In the genomic region with DNA sequence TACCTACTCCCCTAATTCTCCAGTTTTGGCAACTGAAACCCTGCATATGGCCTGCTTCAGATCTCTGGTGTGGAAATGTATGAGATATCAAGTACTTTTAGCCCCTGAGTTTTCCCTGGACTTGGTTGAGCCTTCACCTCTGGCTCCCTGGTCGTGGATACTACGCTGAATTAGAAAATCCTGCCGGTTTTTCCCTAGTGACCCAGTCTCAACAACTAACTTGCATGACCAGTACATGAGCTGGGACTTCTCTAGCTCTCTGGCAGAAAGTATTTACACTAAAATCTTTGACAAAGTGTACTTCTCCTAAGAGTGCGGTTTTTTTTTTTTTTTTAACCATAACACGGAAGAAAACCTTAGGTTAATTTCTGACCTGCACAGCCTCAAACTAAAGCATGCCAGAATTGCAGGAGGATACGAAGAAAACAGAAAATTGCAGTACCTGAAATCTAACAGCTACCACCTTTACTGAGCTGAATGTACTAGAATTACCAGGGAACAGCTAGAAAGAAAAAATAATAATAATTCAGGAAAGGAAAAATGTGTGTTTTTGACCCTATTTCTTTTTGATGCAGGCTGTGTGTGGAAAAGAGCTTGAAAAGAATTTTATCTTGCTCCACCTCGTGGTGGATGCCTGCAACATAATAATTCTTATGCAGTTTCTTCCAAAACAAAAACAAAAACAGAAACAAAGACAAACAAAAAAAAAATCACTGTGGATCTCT, we compare ENCODE assay signal across 8 cellular contexts.
A peak's percentile ranks its signal among the peaks of the same experiment; 100 is the strongest.
DNase-seq lines count a peak whose midpoint lies in the region; ATAC-seq and TF ChIP-seq lines count a peak whose summit lies in the region.

No MANE protein-coding gene starts in this region.

- TF ChIP-seq POLR2A in prostate gland (IDR thresholded peaks at IDR 0.05): no peak
- no peak for TF ChIP-seq POLR2A in GM18505 (IDR thresholded peaks at IDR 0.05; ENCODE audit: borderline replicate concordance, extremely low read depth, insufficient read depth, insufficient read length)

- ATAC-seq in GM18505 (IDR thresholded peaks at IDR 0.05; ENCODE audit: unreplicated experiment): no peak

- no peaks in the 10 kb centered on the region for H3K9me3 ChIP-seq in prostate gland

- peak; percentile 2 to 4 for DNase-seq in SHP77 (lab: John Stamatoyannopoulos, UW)
- DNase-seq in SHP77 treated with DMSO at 0.1 percent for 48 hours (lab: John Stamatoyannopoulos, UW): no peak
- peak; percentile 33 for DNase-seq in NCI-H774 (lab: John Stamatoyannopoulos, UW)
- no peak for DNase-seq in epithelial cell of proximal tubule (ENCODE audit: low read depth)
- no peak for DNase-seq in prostate gland (ENCODE audit: low spot score)
- DNase-seq in DMS114 treated with DMSO at 0.1 percent for 48 hours (lab: John Stamatoyannopoulos, UW; ENCODE audit: unreplicated experiment): no peak
- no peak for DNase-seq in GM19240 (ENCODE audit: insufficient read length, low spot score)

- no peaks in the 10 kb centered on the region for H3K4me1 ChIP-seq in prostate gland (replicated peaks)

- no peaks in the 10 kb centered on the region for H3K27me3 ChIP-seq in prostate gland (replicated peaks; ENCODE audit: insufficient read depth)

- H3K27ac ChIP-seq in prostate gland: no peak overlapping the region

- peak; percentile 71 for TF ChIP-seq CTCF in epithelial cell of proximal tubule (conservative IDR thresholded peaks at IDR 0.05; ENCODE audit: low read depth, low read length)
- peak in 3 of 4 experiments; percentile 37 to 67 (median 62) for TF ChIP-seq CTCF in prostate gland (IDR thresholded peaks at IDR 0.05)

- 59% methylated on average over 7 of the region's 7 CpGs for WGBS in prostate gland

- intact Hi-C loops in prostate gland (cut with DNase I): no loop called here

- H3K4me3 ChIP-seq in epithelial cell of proximal tubule (ENCODE audit: low read depth, low read length) (no peak overlapping the region), prostate gland (no peak overlapping the region)

- H3K36me3 ChIP-seq in prostate gland: no peaks in the 10 kb centered on the region

Comparison
In these comparisons a context has a peak if more than half of its experiments do, and no peak if none do; other contexts are left out.
1. DNase-seq: peak in SHP77 (2 of 2) and NCI-H774 (single experiment); none in SHP77 treated with DMSO at 0.1 percent for 48 hours (single experiment), epithelial cell of proximal tubule (single experiment), prostate gland (single experiment), DMS114 treated with DMSO at 0.1 percent for 48 hours (single experiment) and GM19240 (single experiment).